ENCODE assay signal across 25 cellular contexts in the genomic region with DNA sequence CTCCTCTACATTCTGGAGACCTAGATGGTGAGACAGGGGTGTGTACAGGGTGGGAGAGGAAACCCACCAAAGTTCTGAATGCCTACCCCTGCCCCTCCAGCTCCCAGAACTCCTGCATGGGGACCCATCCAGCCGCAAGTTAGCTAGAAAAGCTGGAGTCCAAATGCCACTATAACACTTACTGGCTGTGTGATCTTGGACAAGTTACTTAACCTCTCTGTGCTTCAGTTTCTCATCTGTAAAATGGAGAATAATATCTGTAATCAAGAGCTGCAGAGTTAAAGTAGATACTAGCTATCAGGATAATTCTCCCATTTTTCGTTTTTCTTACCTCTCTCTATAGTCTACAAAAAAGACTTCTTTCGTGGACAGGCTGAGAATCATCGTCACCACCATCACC.
A peak's percentile ranks its signal among the peaks of the same experiment; 100 is the strongest.
DNase-seq lines count a peak whose midpoint lies in the region; ATAC-seq, FAIRE-seq and TF ChIP-seq lines count a peak whose summit lies in the region.
"Had no signal": no experiment of that assay in that cellular context is flagged by ENCODE, and none has a peak within 500 bp of the region (broad histone marks: within the 10 kb centered on the region; RNA-seq: fewer than 3 reads in every experiment).

No MANE protein-coding gene starts in this region.

- no peak for FAIRE-seq in HepG2 (lab: Jason Lieb, UNC)
- FAIRE-seq: G401.6, H54 had no signal

- H3K9me3 Mint-ChIP-seq in Caco-2 (ENCODE audit: unreplicated experiment): no peaks in the 10 kb centered on the region
- H3K9me3 Mint-ChIP-seq: activated CD8-positive, alpha-beta T cell treated with anti-CD3 and anti-CD28 coated beads for 36 hours; activated T-helper 17 cell treated with anti-CD3 and anti-CD28 coated beads, Interleukin-2, amount 50 U/mL, for 72 hours; central memory CD8-positive, alpha-beta T cell; neural crest cell; stimulated activated naive CD8-positive, alpha-beta T cell treated with anti-CD3 and anti-CD28 coated beads, Interleukin-15, Interleukin-2, amounts not matched to agents 100 ng/mL and 50 ng/mL, for 24 hours; type B pancreatic cell had no signal

- TF ChIP-seq POLR2A in HepG2 (IDR thresholded peaks at IDR 0.05; ENCODE audit: insufficient read depth in 1 of 2, low read depth in 2 of 2, low read length in 2 of 2) (no peak), right lobe of liver (IDR thresholded peaks at IDR 0.05) (no peak), esophagus muscularis mucosa (IDR thresholded peaks at IDR 0.05; ENCODE audit: low read depth) (no peak), sigmoid colon (IDR thresholded peaks at IDR 0.05) (no peak)

- intact Hi-C loops in HepG2 (cut with micrococcal nuclease; ENCODE audit: unreplicated experiment): no loop called here
- intact Hi-C loops in right lobe of liver (cut with DNase I): no loop called here
- intact Hi-C loops in esophagus muscularis mucosa (cut with DNase I): no loop called here
- intact Hi-C loops in sigmoid colon (cut with DNase I): loop anchor here (2.0 kb wide), 1 partner anchor 17 kb away; no protein-coding TSS in a partner anchor
- intact Hi-C loops in aorta (cut with DNase I): loop anchor here in 1 of 2 donors (5.0 kb wide), 1 partner anchor 62 kb away; the partner anchor contains the start of gene ADCY5
- intact Hi-C loops in Caco-2 (cut with micrococcal nuclease; ENCODE audit: unreplicated experiment): no loop called here

- in situ Hi-C loops in HepG2 (cut with HindIII; ENCODE audit: extremely low pct_ligation_motif_present, low pct_unique_long_range_greater_than_20kb): no loop called here

- BruUV-seq in HepG2 (replicated peaks; lab: Mats Ljungman, UMichigan) (no TSS peak), Caco-2 (replicated peaks; lab: Mats Ljungman, UMichigan) (no TSS peak)

- H2AFZ ChIP-seq in HepG2 (ENCODE audit: low read length): no peak overlapping the region

- no peak for DNase-seq in HepG2 (ENCODE audit: low spot score)
- DNase-seq in right lobe of liver: no peak
- DNase-seq in esophagus muscularis mucosa (ENCODE audit: extremely low spot score): no peak
- DNase-seq in sigmoid colon: no peak
- DNase-seq in aorta: peak in 1 of 2 donors; percentile 33
- no peak for DNase-seq in NCI-H2029 (lab: John Stamatoyannopoulos, UW)
- no peak for DNase-seq in Caco-2
- DNase-seq: activated CD4-positive, alpha-beta T cell treated with anti-CD3 and anti-CD28 coated beads for 1 hour; activated CD8-positive, alpha-beta T cell treated with anti-CD3 and anti-CD28 coated beads for 36 hours; activated naive CD4-positive, alpha-beta T cell treated with anti-CD3 and anti-CD28 coated beads, Interleukin-2, amount 50 U/mL, for 16 hours; glutamatergic neuron; KBM-7; MM.1S; NCI-H1436; T-helper 2 cell had no signal

- H3K27ac Mint-ChIP-seq in Caco-2 (ENCODE audit: unreplicated experiment): no peak overlapping the region
- H3K27ac Mint-ChIP-seq: activated CD8-positive, alpha-beta T cell treated with anti-CD3 and anti-CD28 coated beads for 36 hours; activated T-helper 17 cell treated with anti-CD3 and anti-CD28 coated beads, Interleukin-2, amount 50 U/mL, for 72 hours; stimulated activated naive CD8-positive, alpha-beta T cell treated with anti-CD3 and anti-CD28 coated beads, Interleukin-15, Interleukin-2, amounts not matched to agents 100 ng/mL and 50 ng/mL, for 24 hours; type B pancreatic cell had no signal

- peaks cover 6% of the 10 kb centered on the region for H3K27me3 Mint-ChIP-seq in Caco-2 (ENCODE audit: insufficient read depth, unreplicated experiment)

- no peaks in the 10 kb centered on the region for H3K4me1 ChIP-seq in HepG2 (ENCODE audit: insufficient read depth, low read length)
- peaks cover 0 to 9% (median 0%) of the 10 kb centered on the region in 4 donors for H3K4me1 ChIP-seq in right lobe of liver
- H3K4me1 ChIP-seq in esophagus muscularis mucosa: peaks cover 97 to 100% (median 99%) of the 10 kb centered on the region in 4 donors
- H3K4me1 ChIP-seq in sigmoid colon: peaks cover 0 to 100% (median 97%) of the 10 kb centered on the region in 4 donors
- H3K4me1 ChIP-seq in aorta (ENCODE audit: control insufficient read depth in 1 of 2, insufficient read depth in 2 of 2, low read length in 2 of 2): peaks cover 0 to 1% of the 10 kb centered on the region in 2 donors
- no peaks in the 10 kb centered on the region for H3K4me1 ChIP-seq in Caco-2

- TF ChIP-seq RAD21 in HepG2 (CRISPR knock-in tag; IDR thresholded peaks at IDR 0.05): no peak

- H3K4me3 ChIP-seq in HepG2 (replicated peaks in 1 of 3; ENCODE audit: insufficient read depth in 1 of 3, low read depth in 2 of 3, low read length in 3 of 3): no peak overlapping the region
- no peak overlapping the region for H3K4me3 ChIP-seq in right lobe of liver
- H3K4me3 ChIP-seq in esophagus muscularis mucosa: peak overlapping the region in 1 of 4 donors; percentile 32
- H3K4me3 ChIP-seq in sigmoid colon: no peak overlapping the region
- H3K4me3 ChIP-seq in aorta (ENCODE audit: low read length in 2 of 2): no peak overlapping the region
- H3K4me3 ChIP-seq in Caco-2 (ENCODE audit: low read depth, low read length): no peak overlapping the region
- H3K4me3 ChIP-seq: BLaER1, mucosa of descending colon had no signal

- no peaks in the 10 kb centered on the region for H3K36me3 Mint-ChIP-seq in Caco-2 (ENCODE audit: insufficient read depth, unreplicated experiment)
- H3K36me3 Mint-ChIP-seq: type B pancreatic cell had no signal

- H3K4me1 Mint-ChIP-seq in Caco-2 (ENCODE audit: low read depth, unreplicated experiment): no peaks in the 10 kb centered on the region
- H3K4me1 Mint-ChIP-seq: activated T-helper 17 cell treated with anti-CD3 and anti-CD28 coated beads, Interleukin-2, amount 50 U/mL, for 72 hours; central memory CD8-positive, alpha-beta T cell had no signal

- peaks cover 6 to 38% of the 10 kb centered on the region in 2 experiments; a peak in 3 of 5 replicates for H3K27me3 ChIP-seq in HepG2 (ENCODE audit: control insufficient read depth in 1 of 2, insufficient read depth in 2 of 2, low read length in 2 of 2)
- no peaks in the 10 kb centered on the region for H3K27me3 ChIP-seq in right lobe of liver
- H3K27me3 ChIP-seq in esophagus muscularis mucosa: no peaks in the 10 kb centered on the region
- H3K27me3 ChIP-seq in sigmoid colon: no peaks in the 10 kb centered on the region
- no peaks in the 10 kb centered on the region for H3K27me3 ChIP-seq in aorta (ENCODE audit: control insufficient read depth in 1 of 2, insufficient read depth in 2 of 2, low read length in 1 of 2)
- no peaks in the 10 kb centered on the region for H3K27me3 ChIP-seq in Caco-2 (replicated peaks; ENCODE audit: control insufficient read depth, insufficient read depth, low read length)
- H3K27me3 ChIP-seq: BLaER1 had no signal

- H3K4me2 ChIP-seq in HepG2 (ENCODE audit: low read depth, low read length): no peak overlapping the region
- H3K4me2 ChIP-seq: BLaER1 had no signal

- H3K27ac ChIP-seq in HepG2 (ENCODE audit: extremely low read length, insufficient read depth, low read length) (no peak overlapping the region), right lobe of liver (peak overlapping the region in 1 of 3 donors; percentile 15), esophagus muscularis mucosa (replicated peaks in 1 of 4) (peak overlapping the region; percentile 91 to 97 (median 94)), sigmoid colon (peak overlapping the region; percentile 87 to 93 (median 91)), aorta (ENCODE audit: low read depth in 1 of 2, low read length in 2 of 2) (peak overlapping the region; percentile 88 to 92)
- H3K27ac ChIP-seq: BLaER1 had no signal

- no peak for ATAC-seq in HepG2
- ATAC-seq in right lobe of liver: no peak
- no peak for ATAC-seq in aorta (ENCODE audit: low FRiP score)
- no peak for ATAC-seq in GM19395 (IDR thresholded peaks at IDR 0.05; ENCODE audit: unreplicated experiment)
- ATAC-seq: activated CD8-positive, alpha-beta T cell treated with anti-CD3 and anti-CD28 coated beads for 36 hours; activated T-helper 17 cell treated with anti-CD3 and anti-CD28 coated beads, Interleukin-2, amount 50 U/mL, for 72 hours had no signal

- TF ChIP-seq EP300 in HepG2 (IDR thresholded peaks at IDR 0.05; ENCODE audit: low read depth in 2 of 2, low read length in 2 of 2) (no peak), HepG2 (CRISPR knock-in tag; IDR thresholded peaks at IDR 0.05; ENCODE audit: borderline replicate concordance) (no peak), esophagus muscularis mucosa (IDR thresholded peaks at IDR 0.05) (no peak), sigmoid colon (IDR thresholded peaks at IDR 0.05) (no peak)

- H3K36me3 ChIP-seq in HepG2 (replicated peaks in 1 of 2; ENCODE audit: control insufficient read depth in 1 of 2, insufficient read depth in 2 of 2, low read length in 2 of 2) (no peaks in the 10 kb centered on the region), right lobe of liver (no peaks in the 10 kb centered on the region), esophagus muscularis mucosa (peaks cover 0 to 3% (median 0%) of the 10 kb centered on the region in 4 donors), sigmoid colon (peaks cover 0 to 5% (median 0%) of the 10 kb centered on the region in 4 donors), aorta (ENCODE audit: control insufficient read depth in 1 of 2, insufficient read depth in 2 of 2, low read length in 1 of 2) (no peaks in the 10 kb centered on the region), Caco-2 (ENCODE audit: control insufficient read depth, insufficient read depth, low read length) (no peaks in the 10 kb centered on the region)
- H3K36me3 ChIP-seq: BLaER1 had no signal

- POLR2A ChIA-PET in HepG2 (lab: Yijun Ruan, JAX): no interaction called here
- POLR2A ChIA-PET in Caco-2 (lab: Charles Lee): no interaction called here

- no peaks in the 10 kb centered on the region for H4K20me1 ChIP-seq in HepG2 (ENCODE audit: insufficient read depth, low read length)
- H4K20me1 ChIP-seq: BLaER1 had no signal

- H3K9me3 ChIP-seq in HepG2 (ENCODE audit: low read length) (no peaks in the 10 kb centered on the region), right lobe of liver (no peaks in the 10 kb centered on the region), esophagus muscularis mucosa (no peaks in the 10 kb centered on the region), sigmoid colon (no peaks in the 10 kb centered on the region), aorta (ENCODE audit: control insufficient read depth, low read length) (no peaks in the 10 kb centered on the region), Caco-2 (no peaks in the 10 kb centered on the region)
- H3K9me3 ChIP-seq: BLaER1, mucosa of descending colon had no signal

- CTCF ChIA-PET in HepG2 (lab: Yijun Ruan, JAX; ENCODE audit: low intra/inter-chr PET ratio, low total read pairs) (no interaction called here), Caco-2 (lab: Charles Lee) (interaction anchor here (0.6 kb wide), 2 partner anchors 30 to 94 kb away, joined by 3 to 6 read pairs; no protein-coding TSS in a partner anchor)

- no peaks in the 10 kb centered on the region for H3K79me2 ChIP-seq in HepG2 (ENCODE audit: insufficient read depth, low read length)

- no peak overlapping the region for H3K4me3 Mint-ChIP-seq in Caco-2 (ENCODE audit: unreplicated experiment)
- H3K4me3 Mint-ChIP-seq: activated CD8-positive, alpha-beta T cell treated with anti-CD3 and anti-CD28 coated beads for 36 hours; activated T-helper 17 cell treated with anti-CD3 and anti-CD28 coated beads, Interleukin-2, amount 50 U/mL, for 72 hours; central memory CD8-positive, alpha-beta T cell; neural crest cell; stimulated activated naive CD8-positive, alpha-beta T cell treated with anti-CD3 and anti-CD28 coated beads, Interleukin-15, Interleukin-2, amounts not matched to agents 100 ng/mL and 50 ng/mL, for 24 hours; type B pancreatic cell had no signal

- H3K9ac ChIP-seq in HepG2 (ENCODE audit: insufficient read depth, low read depth, low read length): no peak overlapping the region
- H3K9ac ChIP-seq: BLaER1 had no signal

- WGBS in HepG2 (ENCODE audit: low lambda C conversion rate): 52% methylated on average over 4 of the region's 4 CpGs
- 78% methylated on average over 4 of the region's 4 CpGs for WGBS in right lobe of liver (ENCODE audit: insufficient coverage, low coverage, low lambda C conversion rate, missing lambda C conversion rate)
- WGBS in esophagus muscularis mucosa: 86% methylated on average over 4 of the region's 4 CpGs
- 89% methylated on average over 4 of the region's 4 CpGs for WGBS in sigmoid colon, 2 donors
- 60 to 73% methylated on average over 4 of the region's 4 CpGs for WGBS in aorta, 2 donors

- no peak for TF ChIP-seq CTCF in HepG2 (CRISPR knock-in tag; IDR thresholded peaks at IDR 0.05)
- no peak for TF ChIP-seq CTCF in right lobe of liver (IDR thresholded peaks at IDR 0.05)
- no peak for TF ChIP-seq CTCF in esophagus muscularis mucosa (IDR thresholded peaks at IDR 0.05)
- TF ChIP-seq CTCF in sigmoid colon (IDR thresholded peaks at IDR 0.05): no peak
- no peak for TF ChIP-seq CTCF in Caco-2 (IDR thresholded peaks at IDR 0.05; ENCODE audit: insufficient read depth in 1 of 2, low read depth in 1 of 2, low read length in 1 of 2, severe bottlenecking in 1 of 2, unreplicated experiment in 1 of 2)
